8 cellular contexts compared by ENCODE assay signal in genomic region chr19:38851622-38852230, GRCh38. TPM values are rescaled to one million over a fixed set of nuclear protein-coding genes. Genes with fewer than 3 reads are reported as not detected.
DNase-seq lines count a peak whose midpoint lies in the region; TF ChIP-seq lines count a peak whose summit lies in the region.

No MANE protein-coding gene starts in this region.

- H3K27me3 ChIP-seq in AG04450 (ENCODE audit: control insufficient read depth, insufficient read depth, low read length): no peaks in the 10 kb centered on the region

- peak overlapping the region; percentile 82 for H3K4me3 ChIP-seq in AG04450 (ENCODE audit: low read depth, low read length)
- peak overlapping the region; percentile 84 for H3K4me3 ChIP-seq in fibroblast of the aortic adventitia (ENCODE audit: low read depth, low read length)

- H3K27ac ChIP-seq in AG04450 (ENCODE audit: low read depth, low read length): peak overlapping the region; percentile 91

- TF ChIP-seq CTCF in AG04450 (IDR thresholded peaks at IDR 0.05; ENCODE audit: low read depth, low read length): no peak
- TF ChIP-seq CTCF in fibroblast of the aortic adventitia (IDR thresholded peaks at IDR 0.05; ENCODE audit: insufficient read depth, low read length): no peak
- no peak for TF ChIP-seq CTCF in nephron (IDR thresholded peaks at IDR 0.05; ENCODE audit: unreplicated experiment in 3 of 3)

- CTCF ChIA-PET in AG04450 (lab: Charles Lee): interaction anchor here (0.7 kb wide), 1 partner anchor 190 kb away, joined by 6 read pairs; no protein-coding TSS in a partner anchor

- DNase-seq in AG04450 (ENCODE audit: low read depth, low spot score) (peak; percentile 79), LoVo (ENCODE audit: low spot score) (peak; percentile 95), RPMI8226 (peak; percentile 93), fibroblast of the aortic adventitia (ENCODE audit: low read depth) (peak; percentile 86)
- DNase-seq in activated effector memory CD4-positive, alpha-beta T cell treated with Interleukin-2 at 50 U/mL for 16 hours: peak; percentile 84
- peak; percentile 88 for DNase-seq in stimulated activated naive CD4-positive, alpha-beta T cell treated with Interleukin-2 at 50 U/mL for 16 hours (lab: John Stamatoyannopoulos, UW)

- H3K4me3 Mint-ChIP-seq in nephron: peak overlapping the region; percentile 90 to 99 (median 92)

- peak overlapping the region; percentile 90 to 99 (median 97) for H3K27ac Mint-ChIP-seq in nephron

- H3K4me1 Mint-ChIP-seq in nephron: peaks cover 31% of the 10 kb centered on the region

- TF ChIP-seq POLR2A in GM19193 (IDR thresholded peaks at IDR 0.05; ENCODE audit: extremely low read depth, insufficient read depth, insufficient read length): peak; percentile 75

- H3K27me3 Mint-ChIP-seq in nephron (ENCODE audit: low read depth): peaks cover 9% of the 10 kb centered on the region

- H3K36me3 Mint-ChIP-seq in nephron (ENCODE audit: low read depth): peaks cover 23% of the 10 kb centered on the region

- POLR2A ChIA-PET in AG04450 (lab: Yijun Ruan, JAX): interaction anchor here (0.6 to 0.7 kb wide), 3 partner anchors 233 to 410 kb away, joined by 3 read pairs; partner anchors contain the start of gene EIF3K

- peaks cover 2% of the 10 kb centered on the region for H3K9me3 Mint-ChIP-seq in nephron

- no peaks in the 10 kb centered on the region; the same call in 1 of the 2 replicates for H3K9me3 ChIP-seq in AG04450 (ENCODE audit: control insufficient read depth, insufficient read depth, low read length)

RNA-seq across cellular contexts. Expression of gene HNRNPL, which starts 1.9 kb away (rescaled TPM):
- polyA plus RNA-seq in AG04450 (2011; rRNA removed): 281 and 316 TPM in 2 replicates
- polyA minus RNA-seq in AG04450 (2011; rRNA and poly(A)+ RNA removed): 325 and 332 TPM in 2 replicates
- total RNA-seq in fibroblast of the aortic adventitia (ENCODE audit: low replicate concordance): 122 and 254 TPM in 2 replicates

RNA-seq across cellular contexts. Expression of gene ECH1, which starts 20.1 kb away (rescaled TPM):
- 86.5 and 109 TPM in 2 replicates for polyA plus RNA-seq in AG04450 (2011; rRNA removed)
- polyA minus RNA-seq in AG04450 (2011; rRNA and poly(A)+ RNA removed): 40.7 and 42.5 TPM in 2 replicates
- 22.0 and 27.1 TPM in 2 replicates for total RNA-seq in fibroblast of the aortic adventitia (ENCODE audit: low replicate concordance)

RNA-seq across cellular contexts. Expression of gene RINL, which starts 26.3 kb away (rescaled TPM):
- polyA plus RNA-seq in AG04450 (2011; rRNA removed): 1.6 TPM in 2 replicates
- polyA minus RNA-seq in AG04450 (2011; rRNA and poly(A)+ RNA removed): 0.78 and 1.9 TPM in 2 replicates
- 0.81 and 1.3 TPM in 2 replicates for total RNA-seq in fibroblast of the aortic adventitia (ENCODE audit: low replicate concordance)

RNA-seq across cellular contexts. Expression of gene LGALS4, which starts 39.0 kb away (rescaled TPM):
- 0.07 TPM in 1 of 2 replicates, not detected in the other for polyA plus RNA-seq in AG04450 (2011; rRNA removed)
- 0.14 TPM in 1 of 2 replicates, not detected in the other for polyA minus RNA-seq in AG04450 (2011; rRNA and poly(A)+ RNA removed)
- 0.82 TPM in 1 of 2 replicates, not detected in the other for total RNA-seq in fibroblast of the aortic adventitia (ENCODE audit: low replicate concordance)

RNA-seq across cellular contexts. Expression of gene SIRT2, which starts 47.7 kb away (rescaled TPM):
- 45.5 and 61.3 TPM in 2 replicates for polyA plus RNA-seq in AG04450 (2011; rRNA removed)
- 31.4 and 36.2 TPM in 2 replicates for polyA minus RNA-seq in AG04450 (2011; rRNA and poly(A)+ RNA removed)
- 44.9 and 53.8 TPM in 2 replicates for total RNA-seq in fibroblast of the aortic adventitia (ENCODE audit: low replicate concordance)

Comparison
In these comparisons a context has a peak if more than half of its experiments do, and no peak if none do; other contexts are left out.
1. Peak in every context shown above with its lines: DNase-seq, H3K4me3 ChIP-seq and H3K27ac ChIP-seq.